1 cellular context compared by ENCODE assay signal in genomic region chr2:197454923-197455322, GRCh38.
TF ChIP-seq lines count a peak whose summit lies in the region.

No MANE protein-coding gene starts in this region.

TF ChIP-seq in endothelial cell of umbilical vein, 7 proteins besides CTCF, POLR2A, EP300 and RAD21:
- TF ChIP-seq FOS (IDR thresholded peaks at IDR 0.05; ENCODE audit: borderline replicate concordance, insufficient read depth, low read length) (no peak), MAX (IDR thresholded peaks at IDR 0.05; ENCODE audit: insufficient read depth, insufficient read length) (no peak), MYC (IDR thresholded peaks at IDR 0.05; ENCODE audit: low read depth, low read length) (no peak), EZH2 (IDR thresholded peaks at IDR 0.05; ENCODE audit: borderline replicate concordance, low read depth, low read length, severe bottlenecking) (no peak), JUN (IDR thresholded peaks at IDR 0.05; ENCODE audit: borderline replicate concordance, insufficient read depth, insufficient read length, low read depth) (no peak), POLR2AphosphoS5 (IDR thresholded peaks at IDR 0.05; ENCODE audit: insufficient read depth, low read depth, low read length) (no peak), GATA2 (IDR thresholded peaks at IDR 0.05; ENCODE audit: insufficient read depth, insufficient read length, low read depth, low read length) (no peak)
